In genomic region chr6:29629571-29629970, GRCh38 we compare ENCODE assay signal across 14 cellular contexts. TPM values are rescaled to one million over a fixed set of nuclear protein-coding genes. Genes with fewer than 3 reads are reported as not detected.
DNase-seq lines count a peak whose midpoint lies in the region; FAIRE-seq and TF ChIP-seq lines count a peak whose summit lies in the region.
"Had no signal": no experiment of that assay in that cellular context is flagged by ENCODE, and none has a peak within 500 bp of the region (broad histone marks: within the 10 kb centered on the region; RNA-seq: fewer than 3 reads in every experiment).

No MANE protein-coding gene starts in this region.

- H3K36me3 ChIP-seq in OCI-LY7 (ENCODE audit: insufficient read depth, low read length) (no peaks in the 10 kb centered on the region), endothelial cell of umbilical vein (ENCODE audit: control insufficient read depth in 2 of 2, extremely low read depth in 1 of 2, insufficient read depth in 2 of 2, low read length in 2 of 2) (no peaks in the 10 kb centered on the region), smooth muscle cell (ENCODE audit: low read depth) (no peaks in the 10 kb centered on the region)

- H3F3A ChIP-seq in smooth muscle cell (ENCODE audit: low read depth), result no peaks in the 10 kb centered on the region

- H3K4me2 ChIP-seq in OCI-LY7 (ENCODE audit: low read length), result peak overlapping the region; percentile 74
- peak overlapping the region; percentile 37 for H3K4me2 ChIP-seq in endothelial cell of umbilical vein (ENCODE audit: insufficient read depth, low read length)
- peak overlapping the region; percentile 98 for H3K4me2 ChIP-seq in smooth muscle cell

- H3K9ac ChIP-seq in endothelial cell of umbilical vein (replicated peaks; ENCODE audit: extremely low read depth, insufficient read depth, low read length) (no peak overlapping the region), smooth muscle cell (ENCODE audit: low read depth) (no peak overlapping the region)

- no peak overlapping the region for H3K27ac ChIP-seq in OCI-LY7 (ENCODE audit: low read depth, low read length, poor library complexity, severe bottlenecking)
- H3K27ac ChIP-seq in endothelial cell of umbilical vein (ENCODE audit: insufficient read depth, low read depth, low read length), result no peak overlapping the region
- H3K27ac ChIP-seq in smooth muscle cell (ENCODE audit: low read depth), result no peak overlapping the region

- H3K4me1 ChIP-seq in OCI-LY7 (ENCODE audit: insufficient read depth, low read length, poor library complexity, severe bottlenecking) (peaks cover 32% of the 10 kb centered on the region), endothelial cell of umbilical vein (ENCODE audit: control insufficient read depth, extremely low read depth, insufficient read depth, low read length) (peaks cover 28% of the 10 kb centered on the region), smooth muscle cell (ENCODE audit: low read depth) (peaks cover 41% of the 10 kb centered on the region)

- TSS peak; percentile 80 for BruUV-seq in OCI-LY7 (replicated peaks; lab: Mats Ljungman, UMichigan)
- BruUV-seq in endothelial cell of umbilical vein (replicated peaks; lab: Mats Ljungman, UMichigan), result no TSS peak

- H3K9me2 ChIP-seq in OCI-LY7 (ENCODE audit: insufficient read depth, low read length), result no peaks in the 10 kb centered on the region

- H3K36me3 Mint-ChIP-seq in activated naive CD4-positive, alpha-beta T cell treated with anti-CD3 and anti-CD28 coated beads, Interleukin-2, amount 10 ng/mL, durations not matched to agents 7 days and 5 days, result peaks cover 1% of the 10 kb centered on the region

- H4K20me1 ChIP-seq in OCI-LY7 (ENCODE audit: insufficient read depth, low read length), result no peaks in the 10 kb centered on the region; the same call in 1 of the 2 replicates
- no peaks in the 10 kb centered on the region for H4K20me1 ChIP-seq in endothelial cell of umbilical vein (replicated peaks; ENCODE audit: control insufficient read depth, extremely low read depth, insufficient read depth, low read length)
- peaks cover 28% of the 10 kb centered on the region for H4K20me1 ChIP-seq in smooth muscle cell (ENCODE audit: low read depth)

- peaks cover 54% of the 10 kb centered on the region for H3K4me1 Mint-ChIP-seq in activated naive CD4-positive, alpha-beta T cell treated with anti-CD3 and anti-CD28 coated beads, Interleukin-2, amount 10 ng/mL, durations not matched to agents 7 days and 5 days

- POLR2A ChIA-PET in OCI-LY7 (lab: Charles Lee) (no interaction called here), endothelial cell of umbilical vein (lab: Charles Lee) (interaction anchor here (0.7 kb wide), 1 partner anchor 21 kb away, joined by 3 read pairs; no protein-coding TSS in a partner anchor)

- peaks cover 89% of the 10 kb centered on the region for H3K27me3 Mint-ChIP-seq in activated naive CD4-positive, alpha-beta T cell treated with anti-CD3 and anti-CD28 coated beads, Interleukin-2, amount 10 ng/mL, durations not matched to agents 7 days and 5 days

- DNase-seq in activated naive CD4-positive, alpha-beta T cell treated with anti-CD3 and anti-CD28 coated beads, Interleukin-2, amount 10 ng/mL, durations not matched to agents 7 days and 5 days, result no peak
- no peak for DNase-seq in activated naive CD4-positive, alpha-beta T cell (lab: John Stamatoyannopoulos, UW)
- DNase-seq in OCI-LY7 (ENCODE audit: low spot score) (no peak), endothelial cell of umbilical vein (ENCODE audit: low read depth, low spot score) (no peak), smooth muscle cell (lab: John Stamatoyannopoulos, UW; ENCODE audit: unreplicated experiment) (no peak), HuH-7 (ENCODE audit: low spot score) (no peak), Ammon's horn (ENCODE audit: low spot score) (no peak), activated gamma-delta T cell (lab: John Stamatoyannopoulos, UW) (no peak)
- DNase-seq: activated CD4-positive, alpha-beta memory T cell treated with anti-CD3 and anti-CD28 coated beads for 36 hours; DMS79 treated with DMSO at 0.1 percent for 48 hours; NCI-H2029 had no signal

- no peak for TF ChIP-seq POLR2A in endothelial cell of umbilical vein (IDR thresholded peaks at IDR 0.05; ENCODE audit: low read depth, low read length)

- peak overlapping the region; percentile 91 for H3K4me3 Mint-ChIP-seq in activated naive CD4-positive, alpha-beta T cell treated with anti-CD3 and anti-CD28 coated beads, Interleukin-2, amount 10 ng/mL, durations not matched to agents 7 days and 5 days

- intact Hi-C loops in OCI-LY7 (cut with micrococcal nuclease; ENCODE audit: unreplicated experiment) (no loop called here), endothelial cell of umbilical vein (cut with micrococcal nuclease) (loop anchor here (2.0 to 5.0 kb wide), 2 partner anchors 613 to 1292 kb away; partner anchors contain the start of gene ZSCAN31)

- CTCF ChIA-PET in activated naive CD4-positive, alpha-beta T cell treated with anti-CD3 and anti-CD28 coated beads, Interleukin-2, amount 10 ng/mL, durations not matched to agents 7 days and 5 days (lab: Charles Lee), result interaction anchor here (1.4 to 3.5 kb wide), 4 partner anchors 12 to 24 kb away, joined by 4 to 14 read pairs (median 10); no protein-coding TSS in a partner anchor
- CTCF ChIA-PET in OCI-LY7 (lab: Charles Lee; ENCODE audit: unreplicated experiment), result no interaction called here
- CTCF ChIA-PET in endothelial cell of umbilical vein (lab: Charles Lee), result interaction anchor here (1.4 to 2.6 kb wide), 2 partner anchors 9 to 24 kb away, joined by 3 to 8 read pairs; no protein-coding TSS in a partner anchor

- no peaks in the 10 kb centered on the region for H3K9me1 ChIP-seq in endothelial cell of umbilical vein (replicated peaks; ENCODE audit: control insufficient read depth, extremely low read depth, insufficient read depth, low read length)

- H3K9me3 ChIP-seq in OCI-LY7 (ENCODE audit: low read length), result no peaks in the 10 kb centered on the region
- no peaks in the 10 kb centered on the region for H3K9me3 ChIP-seq in endothelial cell of umbilical vein (replicated peaks; ENCODE audit: control insufficient read depth, insufficient read depth, low read length)
- H3K9me3 ChIP-seq in smooth muscle cell (replicated peaks; ENCODE audit: low read depth), result no peaks in the 10 kb centered on the region

- no peak for FAIRE-seq in endothelial cell of umbilical vein (lab: Jason Lieb, UNC)
- FAIRE-seq: GM19239, H54 had no signal

- H3K79me2 ChIP-seq in OCI-LY7 (ENCODE audit: insufficient read depth, low read depth, low read length) (no peaks in the 10 kb centered on the region), endothelial cell of umbilical vein (ENCODE audit: control insufficient read depth, insufficient read depth, low read length) (no peaks in the 10 kb centered on the region), smooth muscle cell (ENCODE audit: low read depth) (peaks cover 6% of the 10 kb centered on the region)

- H2AFZ ChIP-seq in OCI-LY7 (ENCODE audit: low read length) (no peak overlapping the region), endothelial cell of umbilical vein (ENCODE audit: low read depth, low read length) (no peak overlapping the region), smooth muscle cell (ENCODE audit: low read depth) (no peak overlapping the region)

- TF ChIP-seq CTCF in OCI-LY7 (conservative IDR thresholded peaks at IDR 0.05; ENCODE audit: low read length) (no peak), endothelial cell of umbilical vein (IDR thresholded peaks at IDR 0.05; ENCODE audit: extremely low read depth in 1 of 2, insufficient read depth in 1 of 2, low read depth in 1 of 2, low read length in 2 of 2) (no peak), smooth muscle cell (IDR thresholded peaks at IDR 0.05; ENCODE audit: borderline replicate concordance, insufficient read depth, poor library complexity, severe bottlenecking) (no peak)

- peak overlapping the region; percentile 69 for H3K4me3 ChIP-seq in OCI-LY7 (ENCODE audit: low read depth, low read length, poor library complexity, severe bottlenecking)
- H3K4me3 ChIP-seq in endothelial cell of umbilical vein (replicated peaks in 1 of 3; ENCODE audit: insufficient read depth in 1 of 3, low read depth in 1 of 3, low read length in 3 of 3), result no peak overlapping the region
- no peak overlapping the region for H3K4me3 ChIP-seq in smooth muscle cell

- dilution Hi-C loops in endothelial cell of umbilical vein (cut with MboI; ENCODE audit: extremely low pct_ligation_motif_present, low sequenced_read_pairs), result no loop called here

- no peaks in the 10 kb centered on the region for H3K9me3 Mint-ChIP-seq in activated naive CD4-positive, alpha-beta T cell treated with anti-CD3 and anti-CD28 coated beads, Interleukin-2, amount 10 ng/mL, durations not matched to agents 7 days and 5 days
- H3K9me3 Mint-ChIP-seq: activated CD4-positive, alpha-beta memory T cell treated with anti-CD3 and anti-CD28 coated beads for 36 hours had no signal

- 61% methylated on average over 2 of the region's 2 CpGs for WGBS in smooth muscle cell (ENCODE audit: low lambda C conversion rate)

- H3K27ac Mint-ChIP-seq in activated naive CD4-positive, alpha-beta T cell treated with anti-CD3 and anti-CD28 coated beads, Interleukin-2, amount 10 ng/mL, durations not matched to agents 7 days and 5 days, result no peak overlapping the region
- H3K27ac Mint-ChIP-seq: activated CD4-positive, alpha-beta memory T cell treated with anti-CD3 and anti-CD28 coated beads for 36 hours had no signal

- H3K27me3 ChIP-seq in endothelial cell of umbilical vein (ENCODE audit: control insufficient read depth in 2 of 2, insufficient read depth in 2 of 2, low read length in 2 of 2), result no peaks in the 10 kb centered on the region
- H3K27me3 ChIP-seq in smooth muscle cell (ENCODE audit: low read depth), result no peaks in the 10 kb centered on the region

RNA-seq across cellular contexts. Expression of gene GABBR1, which starts 3.4 kb away (rescaled TPM):
- 12.9 and 21.6 TPM in 2 replicates for total RNA-seq in OCI-LY7 (2014; rRNA removed; shearing (Covaris generic))
- total RNA-seq in OCI-LY7 (2022) (33.6 and 37.1 TPM in 2 replicates), endothelial cell of umbilical vein (50.8 and 52.1 TPM in 2 replicates), smooth muscle cell (26.0 and 43.9 TPM in 2 replicates)
- polyA plus RNA-seq in endothelial cell of umbilical vein (43.6 and 53.1 TPM in 2 replicates), smooth muscle cell (13.2 and 24.0 TPM in 2 replicates)
- polyA plus RNA-seq in endothelial cell of umbilical vein (2011; cell fraction: cytosol; rRNA removed), result 6.9 and 8.4 TPM in 2 replicates
- 224 and 260 TPM in 2 replicates for polyA plus RNA-seq in endothelial cell of umbilical vein (2011; cell fraction: nucleus; rRNA removed)
- polyA plus RNA-seq in endothelial cell of umbilical vein (2012), result 25.6 and 33.6 TPM in 2 replicates
- polyA minus RNA-seq in endothelial cell of umbilical vein, result 44.5 and 53.6 TPM in 2 replicates
- 1.5 TPM for polyA minus RNA-seq in endothelial cell of umbilical vein (2011; cell fraction: cytosol; rRNA and poly(A)+ RNA removed)
- polyA minus RNA-seq in endothelial cell of umbilical vein (2011; cell fraction: nucleus; rRNA and poly(A)+ RNA removed), result 64.6 and 69.9 TPM in 2 replicates

RNA-seq across cellular contexts. Expression of gene MOG, which starts 27.3 kb away (rescaled TPM):
- not detected in 2 replicates for total RNA-seq in OCI-LY7 (2014; rRNA removed; shearing (Covaris generic))
- total RNA-seq in OCI-LY7 (2022), result not detected in 2 replicates
- not detected in 2 replicates for total RNA-seq in endothelial cell of umbilical vein
- polyA plus RNA-seq in endothelial cell of umbilical vein, result not detected in 2 replicates
- not detected in 2 replicates for polyA plus RNA-seq in endothelial cell of umbilical vein (2011; cell fraction: cytosol; rRNA removed)
- not detected in 2 replicates for polyA plus RNA-seq in endothelial cell of umbilical vein (2011; cell fraction: nucleus; rRNA removed)
- polyA plus RNA-seq in endothelial cell of umbilical vein (2012), result not detected in 2 replicates
- polyA minus RNA-seq in endothelial cell of umbilical vein, result not detected in 2 replicates
- not detected for polyA minus RNA-seq in endothelial cell of umbilical vein (2011; cell fraction: cytosol; rRNA and poly(A)+ RNA removed)
- not detected in 2 replicates for polyA minus RNA-seq in endothelial cell of umbilical vein (2011; cell fraction: nucleus; rRNA and poly(A)+ RNA removed)
- total RNA-seq in smooth muscle cell, result not detected in 2 replicates
- not detected in 2 replicates for polyA plus RNA-seq in smooth muscle cell
- total RNA-seq: activated CD4-positive, alpha-beta memory T cell treated with anti-CD3 and anti-CD28 coated beads for 36 hours; esophagus mucosa had no signal

RNA-seq across cellular contexts. Expression of gene OR2H2, which starts 44.6 kb away (rescaled TPM):
- total RNA-seq in OCI-LY7 (2014; rRNA removed; shearing (Covaris generic)), result not detected in 2 replicates
- not detected in 2 replicates for total RNA-seq in OCI-LY7 (2022)
- total RNA-seq in endothelial cell of umbilical vein, result not detected in 2 replicates
- not detected in 2 replicates for polyA plus RNA-seq in endothelial cell of umbilical vein
- not detected in 2 replicates for polyA plus RNA-seq in endothelial cell of umbilical vein (2011; cell fraction: cytosol; rRNA removed)
- polyA plus RNA-seq in endothelial cell of umbilical vein (2011; cell fraction: nucleus; rRNA removed), result not detected in 2 replicates
- polyA plus RNA-seq in endothelial cell of umbilical vein (2012), result not detected in 2 replicates
- polyA minus RNA-seq in endothelial cell of umbilical vein, result not detected in 2 replicates
- not detected for polyA minus RNA-seq in endothelial cell of umbilical vein (2011; cell fraction: cytosol; rRNA and poly(A)+ RNA removed)
- polyA minus RNA-seq in endothelial cell of umbilical vein (2011; cell fraction: nucleus; rRNA and poly(A)+ RNA removed), result not detected in 2 replicates
- not detected in 2 replicates for total RNA-seq in smooth muscle cell
- polyA plus RNA-seq in smooth muscle cell, result 0.19 TPM in 1 of 2 replicates, not detected in the other
- total RNA-seq: activated CD4-positive, alpha-beta memory T cell treated with anti-CD3 and anti-CD28 coated beads for 36 hours; esophagus mucosa had no signal

RNA-seq across cellular contexts. Expression of gene ZFP57, which starts 51.4 kb away (rescaled TPM):
- not detected in 2 replicates for total RNA-seq in OCI-LY7 (2014; rRNA removed; shearing (Covaris generic))
- total RNA-seq in OCI-LY7 (2022), result not detected in 2 replicates
- total RNA-seq in endothelial cell of umbilical vein, result not detected in 2 replicates
- polyA plus RNA-seq in endothelial cell of umbilical vein, result 0.07 TPM in 1 of 2 replicates, not detected in the other
- polyA plus RNA-seq in endothelial cell of umbilical vein (2011; cell fraction: cytosol; rRNA removed), result not detected in 2 replicates
- not detected in 2 replicates for polyA plus RNA-seq in endothelial cell of umbilical vein (2011; cell fraction: nucleus; rRNA removed)
- polyA plus RNA-seq in endothelial cell of umbilical vein (2012), result not detected in 2 replicates
- not detected in 2 replicates for polyA minus RNA-seq in endothelial cell of umbilical vein
- not detected for polyA minus RNA-seq in endothelial cell of umbilical vein (2011; cell fraction: cytosol; rRNA and poly(A)+ RNA removed)
- not detected in 2 replicates for polyA minus RNA-seq in endothelial cell of umbilical vein (2011; cell fraction: nucleus; rRNA and poly(A)+ RNA removed)
- not detected in 2 replicates for total RNA-seq in smooth muscle cell
- polyA plus RNA-seq in smooth muscle cell, result 0.38 TPM in 1 of 2 replicates, not detected in the other
- total RNA-seq: activated CD4-positive, alpha-beta memory T cell treated with anti-CD3 and anti-CD28 coated beads for 36 hours had no signal

Comparison
In these comparisons a context has a peak if more than half of its experiments do, and no peak if none do; other contexts are left out.
1. H3K4me2 ChIP-seq: peak in every context shown above with its lines; median percentile 98 in smooth muscle cell; 74 in OCI-LY7; 37 in endothelial cell of umbilical vein.